22 cellular contexts compared by ENCODE assay signal in genomic region chr9:79962150-79962549, GRCh38.
"Had no signal": no experiment of that assay in that cellular context is flagged by ENCODE, and none has a peak within 500 bp of the region (broad histone marks: within the 10 kb centered on the region; RNA-seq: fewer than 3 reads in every experiment).

No MANE protein-coding gene starts in this region.

- DNase-seq: Karpas-422; KG1; MG63; NCI-H1092; NCI-H1105 treated with DMSO at 0.1 percent for 48 hours; NCI-H1417 treated with DMSO at 0.1 percent for 48 hours; NCI-H146; NCI-H1694 treated with DMSO at 0.1 percent for 48 hours; NCI-H1930; NCI-H2081; NCI-H2107; NCI-H2227 treated with DMSO at 0.1 percent for 48 hours; NCI-H524; NCI-H526 treated with DMSO at 0.1 percent for 48 hours; NCI-H748 treated with DMSO at 0.1 percent for 48 hours; NK-92 treated with Interleukin-12 subunit alpha and Interleukin-12 subunit beta, amount 100 ng/mL, for 24 hours; PC-3; SHP77 had no signal

- H3K4me3 ChIP-seq: MG63, SJCRH30 had no signal

- H3K9me3 ChIP-seq: MG63, SJCRH30 had no signal

- H3K27me3 ChIP-seq: MG63, SJCRH30 had no signal

- ATAC-seq: Panc1, PC-3, SK-N-SH treated with all-trans-retinoic acid at 6 μM for 48 hours had no signal

- H3K27ac ChIP-seq: RWPE1, SJCRH30 had no signal

- H3K36me3 ChIP-seq: MG63, SJCRH30 had no signal
